9 cellular contexts compared by ENCODE assay signal in the genomic region with DNA sequence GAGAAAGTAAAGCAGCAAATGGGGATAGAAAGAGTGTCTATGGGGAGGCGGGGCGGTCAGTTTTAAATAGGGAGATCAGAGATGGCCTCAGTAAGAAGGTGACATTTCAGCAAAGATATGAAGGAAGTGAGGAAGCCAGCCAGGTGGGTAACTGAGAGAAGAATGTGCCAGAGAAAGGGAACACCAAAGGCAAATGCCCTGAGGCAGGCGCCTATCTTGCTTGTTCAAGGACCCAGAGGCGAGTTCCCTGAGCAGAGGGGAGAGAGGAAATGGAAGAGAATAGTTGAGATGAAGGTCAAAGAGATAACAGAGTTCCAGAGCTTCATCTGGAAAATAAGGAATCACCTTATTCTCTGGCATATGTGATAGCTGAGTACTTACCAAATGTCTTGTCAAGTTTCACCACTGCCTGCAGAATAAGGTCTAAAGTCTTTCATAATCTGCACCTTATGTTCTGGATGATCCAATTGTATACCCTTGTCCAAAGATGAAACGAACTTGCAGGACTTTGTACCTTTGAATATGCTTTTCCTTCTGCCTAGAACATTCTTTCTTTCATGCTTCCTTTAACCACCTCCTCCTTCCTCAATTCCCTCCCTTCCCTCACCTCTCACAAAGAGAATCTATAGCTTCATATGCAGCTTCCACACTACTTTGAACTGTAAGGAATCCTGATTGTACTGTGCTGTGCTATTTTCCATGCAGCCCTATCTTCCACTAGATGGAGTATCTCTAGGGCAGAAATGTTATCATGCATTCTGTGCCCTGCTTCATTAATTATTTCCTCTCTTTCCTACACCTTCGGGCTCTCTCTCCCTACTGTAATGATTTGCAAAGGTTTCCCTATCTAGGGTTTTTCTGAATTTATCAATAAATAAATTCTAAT. TPM values are rescaled to one million over a fixed set of nuclear protein-coding genes. Genes with fewer than 3 reads are reported as not detected.
DNase-seq lines count a peak whose midpoint lies in the region; ATAC-seq and TF ChIP-seq lines count a peak whose summit lies in the region.
"Had no signal": no experiment of that assay in that cellular context is flagged by ENCODE, and none has a peak within 500 bp of the region (broad histone marks: within the 10 kb centered on the region; RNA-seq: fewer than 3 reads in every experiment).

No MANE protein-coding gene starts in this region.

- POLR2A ChIA-PET in CD8-positive, alpha-beta memory T cell (lab: Charles Lee) = interaction anchor here (0.7 kb wide), 1 partner anchor 71 kb away, joined by 4 read pairs; no protein-coding TSS in a partner anchor

- TF ChIP-seq CTCF in LNCAP (IDR thresholded peaks at IDR 0.05) = peak; percentile 31; the same call in 1 of the 2 replicates
- no peak for TF ChIP-seq CTCF in suprapubic skin (IDR thresholded peaks at IDR 0.05)

- H3K36me3 ChIP-seq in CD8-positive, alpha-beta memory T cell (ENCODE audit: insufficient read depth, low read length) = no peaks in the 10 kb centered on the region
- H3K36me3 ChIP-seq in suprapubic skin = peaks cover 22% of the 10 kb centered on the region

- WGBS in suprapubic skin = 81% methylated on average over 6 of the region's 6 CpGs

- H3K4me1 Mint-ChIP-seq in CD8-positive, alpha-beta memory T cell = peaks cover 25 to 39% (median 32%) of the 10 kb centered on the region in 3 donors
- H3K4me1 Mint-ChIP-seq in memory B cell = peaks cover 9% of the 10 kb centered on the region

- TF ChIP-seq EP300 in suprapubic skin (IDR thresholded peaks at IDR 0.05) = no peak

- H3K27ac ChIP-seq in CD8-positive, alpha-beta memory T cell (ENCODE audit: low read depth, low read length) = no peak overlapping the region
- H3K27ac ChIP-seq in suprapubic skin = no peak overlapping the region

- H3K4me1 ChIP-seq in CD8-positive, alpha-beta memory T cell (ENCODE audit: insufficient read depth, low read length) = peaks cover 7% of the 10 kb centered on the region
- no peaks in the 10 kb centered on the region for H3K4me1 ChIP-seq in suprapubic skin

- H3K4me3 ChIP-seq in CD8-positive, alpha-beta memory T cell (ENCODE audit: low read length) = no peak overlapping the region
- no peak overlapping the region for H3K4me3 ChIP-seq in suprapubic skin

- peaks cover 4 to 47% (median 16%) of the 10 kb centered on the region in 3 donors for H3K36me3 Mint-ChIP-seq in CD8-positive, alpha-beta memory T cell
- peaks cover 12% of the 10 kb centered on the region for H3K36me3 Mint-ChIP-seq in memory B cell

- CTCF ChIA-PET in CD8-positive, alpha-beta memory T cell (lab: Charles Lee) = interaction anchor here (0.7 to 5.7 kb wide), 6 partner anchors 18 to 302 kb away, joined by 3 to 36 read pairs (median 4); a partner anchor contains a TSS

- no peaks in the 10 kb centered on the region for H3K9me3 Mint-ChIP-seq in CD8-positive, alpha-beta memory T cell
- H3K9me3 Mint-ChIP-seq in memory B cell = no peaks in the 10 kb centered on the region

- peak overlapping the region in 7 of 8 donors; percentile 10 to 84 (median 62) for H3K27ac Mint-ChIP-seq in CD8-positive, alpha-beta memory T cell
- peak overlapping the region; percentile 43 for H3K27ac Mint-ChIP-seq in memory B cell

- no peak for DNase-seq in CD8-positive, alpha-beta memory T cell
- DNase-seq in cerebellar cortex (ENCODE audit: low spot score) (peak; percentile 32), memory B cell (ENCODE audit: low spot score in 2 of 2) (no peak), cerebellar nuclear complex (lab: John Stamatoyannopoulos, UW) (no peak), suprapubic skin (ENCODE audit: low spot score in 2 of 2) (no peak)
- DNase-seq in stimulated activated CD4-positive, alpha-beta T cell treated with anti-CD3 and anti-CD28 coated beads, Interleukin-15, amount 100 ng/mL, for 24 hours = no peak
- no peak for DNase-seq in stimulated activated CD4-positive, alpha-beta T cell treated with anti-CD3 and anti-CD28 coated beads, Interleukin-4, amount 100 ng/mL, for 1 hour
- DNase-seq: stimulated activated CD4-positive, alpha-beta T cell treated with anti-CD3 and anti-CD28 coated beads, Interleukin-2, amount 100 ng/mL, for 48 hours had no signal

- ATAC-seq in memory B cell (ENCODE audit: low read depth) = no peak

- H3K27me3 ChIP-seq in CD8-positive, alpha-beta memory T cell (ENCODE audit: insufficient read depth, low read length, poor library complexity, severe bottlenecking) = no peaks in the 10 kb centered on the region
- H3K27me3 ChIP-seq in suprapubic skin = no peaks in the 10 kb centered on the region

- no peak for TF ChIP-seq POLR2A in suprapubic skin (IDR thresholded peaks at IDR 0.05)

- no peaks in the 10 kb centered on the region for H3K9me3 ChIP-seq in CD8-positive, alpha-beta memory T cell (ENCODE audit: low read length)
- no peaks in the 10 kb centered on the region for H3K9me3 ChIP-seq in suprapubic skin

- H3K4me3 Mint-ChIP-seq in CD8-positive, alpha-beta memory T cell = peak overlapping the region in 2 of 7 donors; percentile 12 to 45
- no peak overlapping the region for H3K4me3 Mint-ChIP-seq in memory B cell

- no peaks in the 10 kb centered on the region for H3K27me3 Mint-ChIP-seq in CD8-positive, alpha-beta memory T cell
- H3K27me3 Mint-ChIP-seq in memory B cell = no peaks in the 10 kb centered on the region

RNA-seq across cellular contexts. Expression of a gene that starts 38.5 kb away (rescaled TPM):
- total RNA-seq in CD8-positive, alpha-beta memory T cell = 10 to 100 TPM; 62.1 to 64.7 TPM
- 49.7 TPM for polyA plus RNA-seq in CD8-positive, alpha-beta memory T cell
- 10 to 100 TPM; 25.0 to 68.2 (median 45.8) TPM for total RNA-seq in suprapubic skin

RNA-seq across cellular contexts. Expression of a gene that starts 53.0 kb away (rescaled TPM):
- under 1 TPM; 0.22 to 0.27 TPM for total RNA-seq in CD8-positive, alpha-beta memory T cell
- 0.14 TPM for polyA plus RNA-seq in CD8-positive, alpha-beta memory T cell
- total RNA-seq in suprapubic skin = under 1 TPM in 1 of 4 donors, not detected in 3; 0.24 TPM
